In genomic region chr6:19892250-19892649, GRCh38 we compare ENCODE assay signal across 12 cellular contexts. TPM values are rescaled to one million over a fixed set of nuclear protein-coding genes. Genes with fewer than 3 reads are reported as not detected.
DNase-seq lines count a peak whose midpoint lies in the region; ATAC-seq and TF ChIP-seq lines count a peak whose summit lies in the region.
"Had no signal": no experiment of that assay in that cellular context is flagged by ENCODE, and none has a peak within 500 bp of the region (broad histone marks: within the 10 kb centered on the region; RNA-seq: fewer than 3 reads in every experiment).

No MANE protein-coding gene starts in this region.

- ATAC-seq in GM21367 (IDR thresholded peaks at IDR 0.05; ENCODE audit: unreplicated experiment) (no peak), HG03432 (IDR thresholded peaks at IDR 0.05; ENCODE audit: unreplicated experiment) (no peak), HG03520 (IDR thresholded peaks at IDR 0.05; ENCODE audit: unreplicated experiment) (no peak)

- no peak overlapping the region for H3K4me3 ChIP-seq in epithelial cell of esophagus (ENCODE audit: low read length)
- H3K4me3 ChIP-seq: SJSA1 had no signal

- TF ChIP-seq CTCF in epithelial cell of esophagus (IDR thresholded peaks at IDR 0.05; ENCODE audit: insufficient read depth, low read depth, low read length, missing control alignments) = no peak

- DNase-seq in HK-2 (ENCODE audit: unreplicated experiment) (peak; percentile 12), NCI-H2196 treated with DMSO at 0.1 percent for 48 hours (lab: John Stamatoyannopoulos, UW; ENCODE audit: unreplicated experiment) (peak; percentile 97), epithelial cell of esophagus (ENCODE audit: low read depth) (peak; percentile 98), renal cortical epithelial cell (ENCODE audit: low read depth) (peak; percentile 92), Ammon's horn (ENCODE audit: low spot score) (no peak)
- DNase-seq: activated CD4-positive, alpha-beta T cell treated with anti-CD3 and anti-CD28 coated beads, Interleukin-2, amount 50 U/mL, for 4 hours; CD4-positive, alpha-beta memory T cell; stimulated activated CD4-positive, alpha-beta T cell treated with anti-CD3 and anti-CD28 coated beads, Interleukin-4, amount 100 ng/mL, for 24 hours had no signal

RNA-seq across cellular contexts. Expression of gene ID4, which starts 55.1 kb away (rescaled TPM):
- 7.6 and 17.3 TPM in 2 replicates for total RNA-seq in renal cortical epithelial cell
- total RNA-seq: CD4-positive, alpha-beta memory T cell had no signal
